2 cellular contexts compared by ENCODE assay signal in the genomic region with DNA sequence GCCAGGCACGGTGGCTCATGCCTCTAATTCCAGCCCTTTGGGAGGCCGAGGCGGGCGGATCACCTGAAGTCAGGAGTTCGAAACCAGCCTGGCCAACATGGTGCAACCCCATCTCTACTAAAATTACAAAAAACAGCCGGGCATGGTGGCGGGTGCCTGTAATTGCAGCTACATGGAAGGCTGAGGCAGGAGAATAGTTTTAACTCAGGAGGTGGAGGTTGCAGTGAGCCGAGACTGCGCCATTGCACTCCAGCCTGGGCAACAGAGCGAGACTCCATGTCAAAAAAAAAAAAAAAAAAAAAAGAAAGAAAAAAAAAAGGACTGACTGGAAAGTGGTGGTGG. TPM values are rescaled to one million over a fixed set of nuclear protein-coding genes. Genes with fewer than 3 reads are reported as not detected.
"Had no signal": no experiment of that assay in that cellular context is flagged by ENCODE, and none has a peak within 500 bp of the region (broad histone marks: within the 10 kb centered on the region; RNA-seq: fewer than 3 reads in every experiment).

No MANE protein-coding gene starts in this region.

RNA-seq across cellular contexts. Expression of gene SLC13A4, which starts 9.3 kb away (rescaled TPM):
- total RNA-seq: NCI-H460 had no signal

RNA-seq across cellular contexts. Expression of gene FAM180A, which starts 11.3 kb away (rescaled TPM):
- total RNA-seq: NCI-H460, SK-MEL-5 had no signal
